ENCODE assay signal across 9 cellular contexts in genomic region chr13:96984061-96984508, GRCh38. TPM values are rescaled to one million over a fixed set of nuclear protein-coding genes. Genes with fewer than 3 reads are reported as not detected.
A peak's percentile ranks its signal among the peaks of the same experiment; 100 is the strongest.
DNase-seq lines count a peak whose midpoint lies in the region; ATAC-seq and TF ChIP-seq lines count a peak whose summit lies in the region.
"Had no signal": no experiment of that assay in that cellular context is flagged by ENCODE, and none has a peak within 500 bp of the region (broad histone marks: within the 10 kb centered on the region; RNA-seq: fewer than 3 reads in every experiment).

No MANE protein-coding gene starts in this region.

- H3K36me3 ChIP-seq in CD8-positive, alpha-beta T cell (ENCODE audit: insufficient read depth, low read length) = no peaks in the 10 kb centered on the region
- H3K36me3 ChIP-seq in PC-3 (ENCODE audit: low read depth, low read length) = no peaks in the 10 kb centered on the region

- TF ChIP-seq CTCF in CD8-positive, alpha-beta T cell (IDR thresholded peaks at IDR 0.05) = no peak
- TF ChIP-seq CTCF in PC-3 (conservative IDR thresholded peaks at IDR 0.05; ENCODE audit: low read depth, low read length) (peak; percentile 49), fibroblast of pulmonary artery (IDR thresholded peaks at IDR 0.05; ENCODE audit: low read length, missing control alignments) (peak; percentile 11), retinal pigment epithelial cell (conservative IDR thresholded peaks at IDR 0.05; ENCODE audit: low read depth, low read length) (peak; percentile 41)

- DNase-seq in CD8-positive, alpha-beta T cell = peak in 1 of 7 experiments; percentile 11
- DNase-seq in PC-3 = peak; percentile 69
- DNase-seq in fibroblast of pulmonary artery (ENCODE audit: low read depth) = peak; percentile 39
- no peak for DNase-seq in retinal pigment epithelial cell (ENCODE audit: low read depth)
- no peak for DNase-seq in NK-92 treated with Interleukin-12 subunit alpha and Interleukin-12 subunit beta, amount 100 ng/mL, for 24 hours (lab: John Stamatoyannopoulos, UW)
- DNase-seq in hepatic stellate cell (ENCODE audit: low spot score) = no peak

- peaks cover 4% of the 10 kb centered on the region for H3K27me3 Mint-ChIP-seq in CD8-positive, alpha-beta T cell (ENCODE audit: low read depth)

- ATAC-seq in CD8-positive, alpha-beta T cell = no peak
- ATAC-seq in GM19025 (IDR thresholded peaks at IDR 0.05; ENCODE audit: low read depth, unreplicated experiment) (peak; percentile 100), HG03103 (IDR thresholded peaks at IDR 0.05; ENCODE audit: low read depth, unreplicated experiment) (peak; percentile 99), PC-3 (peak; percentile 91)

- no peaks in the 10 kb centered on the region for H4K20me1 ChIP-seq in PC-3 (ENCODE audit: low read length)

- no peaks in the 10 kb centered on the region for H3K4me1 ChIP-seq in CD8-positive, alpha-beta T cell (ENCODE audit: insufficient read depth, low read length)
- H3K4me1 ChIP-seq in PC-3 (ENCODE audit: insufficient read depth, low read length) = no peaks in the 10 kb centered on the region

- no peaks in the 10 kb centered on the region for H3K9me3 ChIP-seq in CD8-positive, alpha-beta T cell (ENCODE audit: low read length)
- no peaks in the 10 kb centered on the region for H3K9me3 ChIP-seq in PC-3 (ENCODE audit: low read length)

- peaks cover 10% of the 10 kb centered on the region for H3K4me1 Mint-ChIP-seq in CD8-positive, alpha-beta T cell (ENCODE audit: low read depth)

- no peaks in the 10 kb centered on the region for H3F3A ChIP-seq in PC-3 (ENCODE audit: low read length, unreplicated experiment)

- H3K9ac ChIP-seq in PC-3 (ENCODE audit: low read length) = no peak overlapping the region

- CTCF ChIA-PET in CD8-positive, alpha-beta T cell (lab: Charles Lee) = no interaction called here
- CTCF ChIA-PET in PC-3 (lab: Charles Lee) = no interaction called here

- no peaks in the 10 kb centered on the region for H3K36me3 Mint-ChIP-seq in CD8-positive, alpha-beta T cell

- no peaks in the 10 kb centered on the region for H3K9me2 ChIP-seq in PC-3 (replicated peaks; ENCODE audit: low read length)

- no TSS peak for BruUV-seq in PC-3 (replicated peaks; lab: Mats Ljungman, UMichigan)

- peak overlapping the region; percentile 23 for H3K4me3 Mint-ChIP-seq in CD8-positive, alpha-beta T cell

- H3K4me3 ChIP-seq in CD8-positive, alpha-beta T cell (ENCODE audit: low read depth, low read length) = no peak overlapping the region
- H3K4me3 ChIP-seq in PC-3 (ENCODE audit: low read length) (peak overlapping the region; percentile 48; the same call in 1 of the 2 replicates), fibroblast of pulmonary artery (replicated peaks; ENCODE audit: low read depth, low read length) (no peak overlapping the region), retinal pigment epithelial cell (ENCODE audit: low read length) (peak overlapping the region; percentile 0)

- no peak overlapping the region for H3K27ac ChIP-seq in CD8-positive, alpha-beta T cell (ENCODE audit: low read depth, low read length)
- no peak overlapping the region for H3K27ac ChIP-seq in PC-3 (ENCODE audit: low read length)

- no peaks in the 10 kb centered on the region for H3K27me3 ChIP-seq in CD8-positive, alpha-beta T cell (ENCODE audit: insufficient read depth, low read length)
- peaks cover 53% of the 10 kb centered on the region for H3K27me3 ChIP-seq in PC-3 (ENCODE audit: low read length)

- peak overlapping the region; percentile 62 for H3K4me2 ChIP-seq in PC-3 (ENCODE audit: low read length)

- H3K79me2 ChIP-seq in PC-3 (ENCODE audit: low read length) = no peaks in the 10 kb centered on the region

- intact Hi-C loops in CD8-positive, alpha-beta T cell (cut with DNase I, micrococcal nuclease) = no loop called here
- intact Hi-C loops in PC-3 (cut with micrococcal nuclease) = no loop called here

- H3K27ac Mint-ChIP-seq in CD8-positive, alpha-beta T cell = no peak overlapping the region

- H3K9me3 Mint-ChIP-seq in CD8-positive, alpha-beta T cell = no peaks in the 10 kb centered on the region

- POLR2A ChIA-PET in CD8-positive, alpha-beta T cell (lab: Charles Lee) = no interaction called here
- POLR2A ChIA-PET in PC-3 (lab: Charles Lee; ENCODE audit: unreplicated experiment) = no interaction called here

- H2AFZ ChIP-seq in PC-3 (ENCODE audit: low read length) = peak overlapping the region; percentile 21; the same call in 1 of the 2 replicates

RNA-seq across cellular contexts. Expression of gene OXGR1, which starts 10.2 kb away (rescaled TPM):
- total RNA-seq in CD8-positive, alpha-beta T cell = not detected
- not detected in 2 replicates for total RNA-seq in PC-3 (2014; rRNA removed)
- total RNA-seq: glomerular endothelial cell had no signal

Comparison
In these comparisons a context has a peak if more than half of its experiments do, and no peak if none do; other contexts are left out.
1. DNase-seq: peak in PC-3 (single experiment) and fibroblast of pulmonary artery (single experiment); none in retinal pigment epithelial cell (single experiment), NK-92 treated with Interleukin-12 subunit alpha and Interleukin-12 subunit beta, amount 100 ng/mL, for 24 hours (single experiment) and hepatic stellate cell (single experiment).
2. H3K4me3 ChIP-seq: peak in PC-3 (single experiment) and retinal pigment epithelial cell (single experiment); none in CD8-positive, alpha-beta T cell (single experiment) and fibroblast of pulmonary artery (single experiment).